Comparison of ENCODE assay signal across 12 cellular contexts in the genomic region with DNA sequence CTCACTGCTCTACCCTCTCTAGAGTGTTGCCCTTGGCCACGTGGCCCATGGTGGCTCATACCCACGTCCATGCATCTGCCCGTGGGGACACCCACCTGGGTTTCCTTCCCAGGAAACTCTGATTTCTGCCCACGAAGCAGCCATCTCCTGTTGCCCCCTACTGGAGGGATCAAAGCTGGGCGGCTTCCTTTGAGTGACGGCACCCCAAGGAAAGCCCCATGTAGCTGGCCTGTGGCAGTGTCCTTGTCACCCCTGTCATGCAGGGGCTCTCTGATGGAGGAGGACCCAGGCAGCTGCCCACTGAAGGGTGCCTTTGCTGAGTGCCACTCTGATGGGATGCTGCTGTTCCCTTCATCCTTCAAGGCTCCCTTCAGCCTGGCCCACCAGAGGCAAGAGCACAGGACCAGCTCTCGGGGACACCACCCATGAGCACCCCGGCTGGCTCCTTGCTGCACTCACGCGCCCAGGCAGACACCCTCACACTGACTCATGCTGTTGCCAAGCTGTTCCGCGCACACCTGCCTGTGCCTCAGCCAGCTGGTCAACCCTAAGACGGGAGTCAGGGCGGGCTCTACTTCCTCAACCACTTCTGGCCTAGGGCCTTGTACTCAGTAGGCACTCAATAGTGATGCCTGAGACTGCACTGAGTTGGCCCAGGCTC.
DNase-seq lines count a peak whose midpoint lies in the region; ATAC-seq and TF ChIP-seq lines count a peak whose summit lies in the region.
"Had no signal": no experiment of that assay in that cellular context is flagged by ENCODE, and none has a peak within 500 bp of the region (broad histone marks: within the 10 kb centered on the region; RNA-seq: fewer than 3 reads in every experiment).

No MANE protein-coding gene starts in this region.

- peaks cover 0 to 35% (median 13%) of the 10 kb centered on the region in 4 donors for H3K36me3 ChIP-seq in esophagus muscularis mucosa
- H3K36me3 ChIP-seq: neutrophil had no signal

- no peak overlapping the region for H3K27ac ChIP-seq in esophagus muscularis mucosa (replicated peaks in 1 of 4)
- H3K27ac ChIP-seq: neutrophil, SJSA1, upper lobe of left lung had no signal

- intact Hi-C loops in esophagus muscularis mucosa (cut with DNase I) = no loop called here

- TF ChIP-seq EP300 in esophagus muscularis mucosa (IDR thresholded peaks at IDR 0.05) = no peak

- no peaks in the 10 kb centered on the region for H3K36me3 Mint-ChIP-seq in progenitor cell of endocrine pancreas (ENCODE audit: insufficient read depth)

- no peaks in the 10 kb centered on the region for H3K27me3 Mint-ChIP-seq in progenitor cell of endocrine pancreas

- DNase-seq in DMS53 (lab: John Stamatoyannopoulos, UW) (peak; percentile 31), DMS53 treated with DMSO at 0.1 percent for 48 hours (lab: John Stamatoyannopoulos, UW; ENCODE audit: unreplicated experiment) (no peak), NCI-H69 (lab: John Stamatoyannopoulos, UW) (peak; percentile 34), esophagus muscularis mucosa (ENCODE audit: extremely low spot score) (no peak), progenitor cell of endocrine pancreas (ENCODE audit: low spot score, unreplicated experiment) (no peak), GF-D8 (lab: John Stamatoyannopoulos, UW) (no peak), kidney glomerular epithelial cell (lab: John Stamatoyannopoulos, UW) (no peak)
- DNase-seq: NCI-H1694 treated with DMSO at 0.1 percent for 48 hours had no signal

- H3K4me1 ChIP-seq in esophagus muscularis mucosa = peaks cover 5 to 24% (median 19%) of the 10 kb centered on the region in 4 donors
- H3K4me1 ChIP-seq: upper lobe of left lung had no signal

- no peak for TF ChIP-seq POLR2A in esophagus muscularis mucosa (IDR thresholded peaks at IDR 0.05; ENCODE audit: low read depth)

- peaks cover 5% of the 10 kb centered on the region for H3K4me1 Mint-ChIP-seq in progenitor cell of endocrine pancreas (ENCODE audit: low read depth)

- H3K9me3 ChIP-seq in esophagus muscularis mucosa = no peaks in the 10 kb centered on the region
- H3K9me3 ChIP-seq: neutrophil, upper lobe of left lung had no signal

- no peak overlapping the region for H3K27ac Mint-ChIP-seq in progenitor cell of endocrine pancreas

- no peak overlapping the region for H3K4me3 ChIP-seq in esophagus muscularis mucosa
- H3K4me3 ChIP-seq: SJSA1, upper lobe of left lung had no signal

- WGBS in esophagus muscularis mucosa = 88% methylated on average over 9 of the region's 14 CpGs

- H3K4me3 Mint-ChIP-seq in progenitor cell of endocrine pancreas (ENCODE audit: low read depth) = no peak overlapping the region

- H3K27me3 ChIP-seq in esophagus muscularis mucosa = no peaks in the 10 kb centered on the region
- H3K27me3 ChIP-seq: neutrophil, SJSA1, upper lobe of left lung had no signal

- no peak for ATAC-seq in GM18520 (IDR thresholded peaks at IDR 0.05; ENCODE audit: unreplicated experiment)

- H3K9me3 Mint-ChIP-seq in progenitor cell of endocrine pancreas (ENCODE audit: low read depth) = peaks cover 7% of the 10 kb centered on the region

- TF ChIP-seq CTCF in esophagus muscularis mucosa (IDR thresholded peaks at IDR 0.05) (peak in 2 of 3 experiments; percentile 17 to 37), progenitor cell of endocrine pancreas (IDR thresholded peaks at IDR 0.05; ENCODE audit: unreplicated experiment) (peak; percentile 34)

Comparison
In these comparisons a context has a peak if more than half of its experiments do, and no peak if none do; other contexts are left out.
1. DNase-seq: peak in DMS53 (single experiment) and NCI-H69 (single experiment); none in DMS53 treated with DMSO at 0.1 percent for 48 hours (single experiment), esophagus muscularis mucosa (single experiment), progenitor cell of endocrine pancreas (single experiment), GF-D8 (single experiment) and kidney glomerular epithelial cell (single experiment).